In the genomic region with DNA sequence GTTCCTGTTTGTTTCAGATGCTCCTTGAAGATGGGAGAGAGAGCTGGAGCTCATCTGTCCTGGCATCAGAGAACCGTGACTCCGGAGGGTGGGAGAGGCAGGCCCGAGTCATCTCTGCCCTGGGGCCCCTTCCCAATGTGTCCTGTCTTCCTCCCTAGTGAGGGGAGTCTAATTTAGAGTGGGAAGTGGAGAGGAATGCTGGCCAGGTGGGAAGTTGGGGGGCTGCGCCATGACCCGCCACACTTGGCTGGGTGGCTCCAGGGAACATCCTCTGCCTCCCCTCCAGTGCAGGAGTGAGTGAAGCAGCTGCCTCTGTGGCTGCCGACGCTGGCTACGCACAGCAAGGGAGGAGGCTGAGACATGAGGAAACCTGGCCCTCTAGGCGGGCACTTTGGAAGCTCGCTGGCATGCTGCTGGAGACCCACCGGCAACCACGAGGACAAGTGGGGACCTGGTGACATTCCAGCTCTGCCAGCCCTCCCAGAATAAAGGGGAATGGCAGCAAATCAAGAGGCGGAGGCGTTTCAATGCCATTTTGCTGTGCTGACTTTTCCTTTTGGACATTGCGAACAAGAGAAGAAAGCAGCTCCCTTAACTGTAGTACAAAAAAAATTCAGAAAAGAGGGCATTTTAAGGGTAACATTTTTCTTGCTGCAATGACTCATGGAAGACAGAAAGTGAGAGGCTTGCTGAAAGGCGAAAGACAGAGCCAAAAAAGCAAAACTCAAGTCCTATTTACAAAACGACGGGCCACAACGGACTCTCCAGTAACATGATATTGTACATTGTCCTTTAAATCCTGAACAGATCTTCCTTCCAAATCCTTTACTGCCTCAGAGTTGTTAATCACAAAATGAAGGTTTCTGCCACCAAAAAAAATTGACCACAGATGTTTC, we compare ENCODE assay signal across 17 cellular contexts.
DNase-seq lines count a peak whose midpoint lies in the region; ATAC-seq and TF ChIP-seq lines count a peak whose summit lies in the region.
"Had no signal": no experiment of that assay in that cellular context is flagged by ENCODE, and none has a peak within 500 bp of the region (broad histone marks: within the 10 kb centered on the region; RNA-seq: fewer than 3 reads in every experiment).

No MANE protein-coding gene starts in this region.

- BruUV-seq in mammary epithelial cell (replicated peaks; lab: Mats Ljungman, UMichigan) = no TSS peak

- no peaks in the 10 kb centered on the region for H4K20me1 ChIP-seq in mammary epithelial cell (ENCODE audit: insufficient read depth, low read length)

- no peaks in the 10 kb centered on the region for H3K36me3 Mint-ChIP-seq in mesothelial cell of epicardium
- H3K36me3 Mint-ChIP-seq: CD4-positive, CD25-positive, alpha-beta regulatory T cell had no signal

- dilution Hi-C loops in mammary epithelial cell (cut with HindIII; ENCODE audit: low sequenced_read_pairs) = no loop called here

- peaks cover 23% of the 10 kb centered on the region for H3K4me1 Mint-ChIP-seq in mesothelial cell of epicardium
- H3K4me1 Mint-ChIP-seq: activated naive CD8-positive, alpha-beta T cell treated with anti-CD3 and anti-CD28 coated beads, Interleukin-2, amount 50 U/mL, for 24 hours; CD4-positive, CD25-positive, alpha-beta regulatory T cell had no signal

- no peaks in the 10 kb centered on the region for H3K9me3 ChIP-seq in mammary epithelial cell (replicated peaks; ENCODE audit: insufficient read depth, low read length)
- no peaks in the 10 kb centered on the region for H3K9me3 ChIP-seq in thoracic aorta
- H3K9me3 ChIP-seq in prostate gland = no peaks in the 10 kb centered on the region
- H3K9me3 ChIP-seq: esophagus muscularis mucosa had no signal

- in situ Hi-C loops in mammary epithelial cell (cut with MboI; ENCODE audit: low sequenced_read_pairs in 2 of 2) = no loop called here

- H3K9ac ChIP-seq in mammary epithelial cell (ENCODE audit: insufficient read depth, low read length) = no peak overlapping the region

- no peak overlapping the region for H3K4me3 ChIP-seq in mammary epithelial cell (replicated peaks in 1 of 3; ENCODE audit: insufficient read depth in 1 of 3, low read depth in 2 of 3, low read length in 3 of 3)
- H3K4me3 ChIP-seq in thoracic aorta = peak overlapping the region; percentile 36
- no peak overlapping the region for H3K4me3 ChIP-seq in prostate gland
- H3K4me3 ChIP-seq: esophagus muscularis mucosa had no signal

- H3K4me2 ChIP-seq in mammary epithelial cell (ENCODE audit: insufficient read depth, low read depth, low read length) = no peak overlapping the region

- ATAC-seq in thoracic aorta (ENCODE audit: insufficient number of reproducible peaks, low FRiP score, low read depth) = no peak
- no peak for ATAC-seq in GM18870 (IDR thresholded peaks at IDR 0.05; ENCODE audit: unreplicated experiment)
- ATAC-seq: activated naive CD8-positive, alpha-beta T cell treated with anti-CD3 and anti-CD28 coated beads, Interleukin-2, amount 50 U/mL, for 24 hours had no signal

- CTCF ChIA-PET in mammary epithelial cell (lab: Charles Lee; ENCODE audit: low non-redundant PET) = no interaction called here

- H3K4me1 ChIP-seq in mammary epithelial cell (ENCODE audit: insufficient read depth, low read length) = peaks cover 4% of the 10 kb centered on the region
- peaks cover 0 to 22% of the 10 kb centered on the region in 2 donors for H3K4me1 ChIP-seq in thoracic aorta (ENCODE audit: control insufficient read depth in 1 of 2, low read depth in 2 of 2)
- H3K4me1 ChIP-seq in prostate gland (replicated peaks) = no peaks in the 10 kb centered on the region

- no peaks in the 10 kb centered on the region for H3K79me2 ChIP-seq in mammary epithelial cell (ENCODE audit: insufficient read depth, low read length)

- intact Hi-C loops in mammary epithelial cell (cut with micrococcal nuclease) = no loop called here
- intact Hi-C loops in prostate gland (cut with DNase I) = no loop called here

- WGBS in mammary epithelial cell (ENCODE audit: low coverage, missing lambda C conversion rate) = 15% methylated on average over 19 of the region's 19 CpGs
- 44% methylated on average over 19 of the region's 19 CpGs for WGBS in prostate gland

- peaks cover 27% of the 10 kb centered on the region for H3K27me3 Mint-ChIP-seq in mesothelial cell of epicardium (ENCODE audit: low read depth)

- no peaks in the 10 kb centered on the region for H3K9me3 Mint-ChIP-seq in mesothelial cell of epicardium
- H3K9me3 Mint-ChIP-seq: activated naive CD8-positive, alpha-beta T cell treated with anti-CD3 and anti-CD28 coated beads, Interleukin-2, amount 50 U/mL, for 24 hours; CD4-positive, CD25-positive, alpha-beta regulatory T cell; T-helper 1 cell treated with Interleukin-12 subunit alpha and Interleukin-12 subunit beta and Interleukin-4 antibody, amounts not matched to agents 30 μg/mL and 1 μg/mL, for 36 hours had no signal

- TF ChIP-seq CTCF in mammary epithelial cell (conservative IDR thresholded peaks at IDR 0.05 in 1 of 2, IDR thresholded peaks at IDR 0.05 in 1 of 2; ENCODE audit: extremely low read depth in 1 of 2, insufficient read depth in 1 of 2, low read depth in 1 of 2, low read length in 2 of 2) (no peak), mesothelial cell of epicardium (IDR thresholded peaks at IDR 0.05; ENCODE audit: unreplicated experiment) (no peak), thoracic aorta (IDR thresholded peaks at IDR 0.05) (no peak), prostate gland (IDR thresholded peaks at IDR 0.05) (no peak)

- H3K27ac Mint-ChIP-seq in mesothelial cell of epicardium = peak overlapping the region; percentile 31
- H3K27ac Mint-ChIP-seq: activated naive CD8-positive, alpha-beta T cell treated with anti-CD3 and anti-CD28 coated beads, Interleukin-2, amount 50 U/mL, for 24 hours; T-helper 1 cell treated with Interleukin-12 subunit alpha and Interleukin-12 subunit beta and Interleukin-4 antibody, amounts not matched to agents 30 μg/mL and 1 μg/mL, for 36 hours had no signal

- H3K27ac ChIP-seq in mammary epithelial cell (ENCODE audit: insufficient read depth, low read depth, low read length) = no peak overlapping the region
- peak overlapping the region in 1 of 2 donors; percentile 34 for H3K27ac ChIP-seq in thoracic aorta
- H3K27ac ChIP-seq in prostate gland = no peak overlapping the region

- peak overlapping the region; percentile 14 for H2AFZ ChIP-seq in mammary epithelial cell (ENCODE audit: low read depth, low read length)

- no peak overlapping the region for H3K4me3 Mint-ChIP-seq in mesothelial cell of epicardium
- H3K4me3 Mint-ChIP-seq: activated naive CD8-positive, alpha-beta T cell treated with anti-CD3 and anti-CD28 coated beads, Interleukin-2, amount 50 U/mL, for 24 hours; CD4-positive, CD25-positive, alpha-beta regulatory T cell; T-helper 1 cell treated with Interleukin-12 subunit alpha and Interleukin-12 subunit beta and Interleukin-4 antibody, amounts not matched to agents 30 μg/mL and 1 μg/mL, for 36 hours had no signal

- TF ChIP-seq POLR2A in prostate gland (IDR thresholded peaks at IDR 0.05) = no peak

- DNase-seq in LHCN-M2 (ENCODE audit: low read depth) (peak; percentile 4), mammary epithelial cell (no peak), mesothelial cell of epicardium (ENCODE audit: low spot score in 2 of 2, unreplicated experiment in 2 of 2) (no peak), thoracic aorta (ENCODE audit: low spot score) (no peak), occipital lobe (lab: John Stamatoyannopoulos, UW) (no peak), prostate gland (ENCODE audit: low spot score) (no peak), NCI-H1436 treated with DMSO at 0.1 percent for 48 hours (lab: John Stamatoyannopoulos, UW) (no peak)
- DNase-seq: activated CD4-positive, CD25-positive, alpha-beta regulatory T cell treated with anti-CD3 and anti-CD28 coated beads, Interleukin-2, amount 50 U/mL, for 72 hours; activated naive CD8-positive, alpha-beta T cell treated with anti-CD3 and anti-CD28 coated beads, Interleukin-2, amount 50 U/mL, for 24 hours; CD4-positive, CD25-positive, alpha-beta regulatory T cell; dermis blood vessel endothelial cell; NCI-H1048; NCI-H524; stimulated activated CD4-positive, alpha-beta T cell treated with anti-CD3 and anti-CD28 coated beads, Interleukin-2, amount 100 ng/mL, for 24 hours had no signal

- no peaks in the 10 kb centered on the region for H3K36me3 ChIP-seq in mammary epithelial cell (ENCODE audit: insufficient read depth, low read length)
- no peaks in the 10 kb centered on the region for H3K36me3 ChIP-seq in thoracic aorta
- H3K36me3 ChIP-seq in prostate gland = no peaks in the 10 kb centered on the region
- H3K36me3 ChIP-seq: esophagus muscularis mucosa had no signal

- H3K27me3 ChIP-seq in mammary epithelial cell (ENCODE audit: insufficient read depth, low read length) (no peaks in the 10 kb centered on the region), thoracic aorta (replicated peaks; ENCODE audit: insufficient read depth) (no peaks in the 10 kb centered on the region), prostate gland (replicated peaks; ENCODE audit: insufficient read depth) (no peaks in the 10 kb centered on the region)
- H3K27me3 ChIP-seq: esophagus muscularis mucosa had no signal
